ENCODE assay signal across 11 cellular contexts in genomic region chr13:77660841-77661250, GRCh38. TPM values are rescaled to one million over a fixed set of nuclear protein-coding genes. Genes with fewer than 3 reads are reported as not detected.
"Had no signal": no experiment of that assay in that cellular context is flagged by ENCODE, and none has a peak within 500 bp of the region (broad histone marks: within the 10 kb centered on the region; RNA-seq: fewer than 3 reads in every experiment).

No MANE protein-coding gene starts in this region.

- H3K9ac ChIP-seq: GM23248 had no signal

- H3K27ac Mint-ChIP-seq: GM23338, H9, HFFc6 had no signal

- H3K9me3 ChIP-seq: HAP-1 had no signal

- H3K4me3 Mint-ChIP-seq: GM23338, H9, HFFc6 had no signal

- H3K4me1 ChIP-seq: HAP-1 had no signal

- ATAC-seq: GM23338, HCT116 had no signal

- DNase-seq: GM23248, GOT3, H7, H9, HCEC 1CT, HFFc6 had no signal

- H3K36me3 ChIP-seq: HAP-1 had no signal

- FAIRE-seq: H1, H54 had no signal

- H3K4me3 ChIP-seq: GM23248, GM23338, HAP-1 had no signal

- H3K27ac ChIP-seq: GM23248 had no signal

- H3K4me1 Mint-ChIP-seq: GM23338, H9 had no signal

RNA-seq across cellular contexts. Expression of gene SLAIN1, which starts 36.6 kb away (rescaled TPM):
- total RNA-seq: GM23248 had no signal
- polyA plus RNA-seq: GM23248 had no signal
